Comparison of ENCODE assay signal across 8 cellular contexts in the genomic region with DNA sequence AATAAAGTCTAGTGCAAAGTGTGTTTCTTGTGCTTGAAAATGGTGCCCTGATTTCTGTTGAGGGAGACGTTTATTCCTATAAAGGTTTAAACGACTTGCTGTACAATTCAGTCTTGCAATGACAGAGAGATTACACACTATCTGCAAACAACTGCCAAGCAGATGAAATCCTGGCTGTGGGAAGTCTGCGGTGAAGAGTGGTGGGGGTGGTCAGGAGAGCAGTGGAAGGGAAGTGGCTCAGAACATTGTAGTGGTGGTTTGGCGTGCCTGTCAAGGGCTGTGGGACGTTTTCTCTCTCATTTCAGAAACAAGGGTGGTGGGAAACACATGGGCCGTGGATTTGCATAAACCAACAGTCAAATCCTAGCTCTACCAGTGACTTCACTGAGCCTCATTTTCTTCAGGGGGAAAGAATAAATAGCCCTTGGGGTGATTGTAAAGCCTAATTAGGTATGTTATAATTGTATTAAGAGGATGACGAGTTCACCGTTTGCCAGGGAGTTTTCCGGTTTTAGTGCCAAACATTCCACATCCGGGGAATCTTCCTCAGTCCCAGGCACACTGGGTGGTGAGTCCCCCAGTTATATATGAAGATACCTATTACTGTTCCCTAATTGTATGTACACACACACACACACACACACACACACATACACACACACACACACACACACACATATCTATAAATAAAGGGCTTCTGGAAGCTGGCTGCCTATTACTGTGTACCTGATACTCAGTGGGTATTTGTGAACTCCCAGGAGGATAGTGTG.
A peak's percentile ranks its signal among the peaks of the same experiment; 100 is the strongest.
DNase-seq lines count a peak whose midpoint lies in the region; ATAC-seq and TF ChIP-seq lines count a peak whose summit lies in the region.

No MANE protein-coding gene starts in this region.

- no peak for TF ChIP-seq CTCF in fibroblast of the aortic adventitia (IDR thresholded peaks at IDR 0.05; ENCODE audit: insufficient read depth, low read length)

- no peak overlapping the region for H3K4me3 ChIP-seq in fibroblast of the aortic adventitia (ENCODE audit: low read depth, low read length)

- intact Hi-C loops in sciatic nerve (cut with DNase I) = no loop called here

- ATAC-seq in GM18505 (IDR thresholded peaks at IDR 0.05; ENCODE audit: unreplicated experiment) (peak; percentile 57), HG02870 (IDR thresholded peaks at IDR 0.05; ENCODE audit: unreplicated experiment) (peak; percentile 54), sciatic nerve (peak; percentile 73)

- peak; percentile 56 for TF ChIP-seq POLR2A in GM18505 (IDR thresholded peaks at IDR 0.05; ENCODE audit: borderline replicate concordance, extremely low read depth, insufficient read depth, insufficient read length)

- DNase-seq in A172 (ENCODE audit: low spot score) (peak; percentile 96), NCI-H69 (lab: John Stamatoyannopoulos, UW) (peak; percentile 82), fibroblast of the aortic adventitia (ENCODE audit: low read depth) (peak; percentile 94), sciatic nerve (ENCODE audit: low spot score) (no peak), 8988T (no peak)
- DNase-seq in activated CD8-positive, alpha-beta memory T cell treated with anti-CD3 and anti-CD28 coated beads, Interleukin-2, amount 50 U/mL, for 4 hours = peak; percentile 47

Comparison
In these comparisons a context has a peak if more than half of its experiments do, and no peak if none do; other contexts are left out.
1. DNase-seq: peak in A172 (single experiment), NCI-H69 (single experiment), activated CD8-positive, alpha-beta memory T cell treated with anti-CD3 and anti-CD28 coated beads, Interleukin-2, amount 50 U/mL, for 4 hours (single experiment) and fibroblast of the aortic adventitia (single experiment); none in sciatic nerve (single experiment) and 8988T (single experiment).
2. Peak in every context shown above with its lines, with median percentiles within 50 percentile points of each other: ATAC-seq.